8 cellular contexts compared by ENCODE assay signal in genomic region chr14:72962336-72962754, GRCh38. TPM values are rescaled to one million over a fixed set of nuclear protein-coding genes. Genes with fewer than 3 reads are reported as not detected.
A peak's percentile ranks its signal among the peaks of the same experiment; 100 is the strongest.
DNase-seq lines count a peak whose midpoint lies in the region; ATAC-seq and TF ChIP-seq lines count a peak whose summit lies in the region.
"Not testable (repeated sequence)": the region's sequence is repeated elsewhere in the genome, so short reads cannot be mapped to it uniquely, and the experiment has no call there.

No MANE protein-coding gene starts in this region.

- H3K27me3 ChIP-seq in adrenal gland; right cardiac atrium (ENCODE audit: control insufficient read depth, insufficient read depth); ovary: not testable (repeated sequence)

- ATAC-seq in right cardiac atrium, result peak in 1 of 2 donors; percentile 25

- intact Hi-C loops in adrenal gland (cut with DNase I); right cardiac atrium (cut with DNase I); ovary (cut with DNase I): not testable (repeated sequence)

- TF ChIP-seq CTCF in adrenal gland (IDR thresholded peaks at IDR 0.05); epithelial cell of esophagus (IDR thresholded peaks at IDR 0.05; ENCODE audit: insufficient read depth, low read depth, low read length, missing control alignments); ovary (IDR thresholded peaks at IDR 0.05): not testable (repeated sequence)

- peak; percentile 61 for DNase-seq in A172 (ENCODE audit: low spot score)
- peak; percentile 40 for DNase-seq in ELR (ENCODE audit: low read depth)
- peak in 2 of 3 experiments; percentile 18 to 47 for DNase-seq in NCI-H1417 (lab: John Stamatoyannopoulos, UW)
- peak; percentile 22 for DNase-seq in NCI-H524 treated with DMSO at 0.1 percent for 48 hours (lab: John Stamatoyannopoulos, UW)
- DNase-seq in adrenal gland, result peak; percentile 32 to 73 (median 60)
- peak; percentile 71 for DNase-seq in epithelial cell of esophagus (ENCODE audit: low read depth)
- DNase-seq in right cardiac atrium, result peak in 2 of 3 donors; percentile 35 to 67
- peak in 4 of 5 donors; percentile 40 to 60 (median 46) for DNase-seq in ovary

- H3K27ac ChIP-seq in adrenal gland, result peak overlapping the region in 2 of 5 donors; percentile 7 to 16
- H3K27ac ChIP-seq in right cardiac atrium (ENCODE audit: low read length); ovary: not testable (repeated sequence)

- not testable (repeated sequence) for H3K9me3 ChIP-seq in adrenal gland (replicated peaks in 1 of 3); right cardiac atrium (ENCODE audit: control insufficient read depth, low read length); ovary

- H3K4me3 ChIP-seq in adrenal gland; epithelial cell of esophagus (ENCODE audit: low read length); right cardiac atrium (ENCODE audit: low read length); ovary: not testable (repeated sequence)

- WGBS in adrenal gland, 4 donors, result 62 to 81% (median 71%) methylated on average over 8 to 10 of the region's 10 CpGs
- 74% methylated on average over 10 of the region's 10 CpGs for WGBS in right cardiac atrium
- 58 to 68% (median 60%) methylated on average over 10 of the region's 10 CpGs for WGBS in ovary, 3 donors

- peaks cover 0 to 20% of the 10 kb centered on the region in 2 donors for H3K36me3 ChIP-seq in adrenal gland (replicated peaks in 1 of 2)
- H3K36me3 ChIP-seq in ovary, result not testable (repeated sequence)

- not testable (repeated sequence) for TF ChIP-seq EP300 in ovary (IDR thresholded peaks at IDR 0.05)

- H3K4me1 ChIP-seq in adrenal gland (replicated peaks in 1 of 2); right cardiac atrium (ENCODE audit: control insufficient read depth, insufficient read depth, low read length); ovary (ENCODE audit: insufficient read depth): not testable (repeated sequence)

- TF ChIP-seq POLR2A in adrenal gland (IDR thresholded peaks at IDR 0.05); ovary (IDR thresholded peaks at IDR 0.05): not testable (repeated sequence)

RNA-seq across cellular contexts. Expression of gene DCAF4, which starts 36.1 kb away (rescaled TPM):
- 32.5 and 47.9 TPM in 2 replicates for total RNA-seq in A172 (2014; rRNA removed; shearing (Covaris generic))
- 10 to 100 TPM; 12.4 to 19.3 (median 16.0) TPM for total RNA-seq in adrenal gland
- polyA plus RNA-seq in adrenal gland, result 10 to 100 TPM in 2 of 3 donors, 1 to 10 TPM in 1; 7.6 to 16.1 (median 10.3) TPM
- 1 to 10 TPM; 6.7 to 7.4 (median 7.0) TPM for total RNA-seq in right cardiac atrium
- polyA plus RNA-seq in right cardiac atrium, result 2.9 TPM
- total RNA-seq in ovary, result 10 to 100 TPM; 13.9 to 31.1 (median 21.8) TPM
- 10 to 100 TPM; 12.2 to 19.7 TPM for polyA plus RNA-seq in ovary
